In the genomic region with DNA sequence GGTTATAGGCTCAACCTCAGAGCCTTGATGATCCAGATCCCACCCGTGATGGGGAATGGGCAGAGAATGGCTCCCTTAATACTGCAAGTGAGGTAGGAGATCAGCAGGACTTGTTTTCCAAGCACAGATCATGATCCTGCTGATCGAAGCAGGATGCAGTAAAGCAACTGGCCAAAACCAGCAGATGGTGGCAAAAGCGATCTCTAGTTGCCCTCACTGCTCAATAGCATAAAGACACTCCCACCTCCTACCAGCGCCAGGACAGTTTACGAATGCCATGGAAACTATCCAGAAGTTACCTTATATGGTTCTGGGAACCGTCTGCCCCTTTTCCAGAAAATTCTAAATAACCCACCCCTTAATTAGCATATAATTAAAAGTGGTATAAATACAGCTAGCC, we compare ENCODE assay signal across 22 cellular contexts.
"Had no signal": no experiment of that assay in that cellular context is flagged by ENCODE, and none has a peak within 500 bp of the region (broad histone marks: within the 10 kb centered on the region; RNA-seq: fewer than 3 reads in every experiment).

No MANE protein-coding gene starts in this region.

- DNase-seq: activated CD4-positive, alpha-beta T cell treated with anti-CD3 and anti-CD28 coated beads, Interleukin-2, amount 10 ng/mL, durations not matched to agents 24 days and 14 days; activated CD4-positive, alpha-beta T cell treated with anti-CD3 and anti-CD28 coated beads, Interleukin-2, amount 50 U/mL, for 48 hours; activated CD4-positive, CD25-positive, alpha-beta regulatory T cell treated with anti-CD3 and anti-CD28 coated beads, Interleukin-2, amount 50 U/mL, for 72 hours; activated CD8-positive, alpha-beta memory T cell treated with anti-CD3 and anti-CD28 coated beads, Interleukin-2, amount 10 ng/mL, durations not matched to agents 7 days and 5 days; activated effector memory CD4-positive, alpha-beta T cell treated with Interleukin-2 at 50 U/mL for 16 hours; activated naive CD4-positive, alpha-beta T cell treated with Interleukin-2 at 50 U/mL for 16 hours; activated naive CD8-positive, alpha-beta T cell treated with anti-CD3 and anti-CD28 coated beads, Interleukin-2, amount 50 U/mL, for 24 hours; activated T-cell treated with anti-CD3 and anti-CD28 coated beads, Interleukin-2, amount 50 U/mL, for 24 hours; amniotic stem cell; body of pancreas; central memory CD4-positive, alpha-beta T cell; NCI-H1092; NCI-H1417; NCI-H1930; NCI-H345; NCI-H748 treated with DMSO at 0.1 percent for 48 hours; Peyer's patch; SHP77 treated with DMSO at 0.1 percent for 48 hours; T-helper 17 cell; T-helper 9 cell had no signal

- H3K27me3 ChIP-seq: ascending aorta, body of pancreas, Peyer's patch had no signal

- H3K9me3 ChIP-seq: ascending aorta, body of pancreas, Peyer's patch had no signal

- H3K36me3 ChIP-seq: ascending aorta, Peyer's patch had no signal

- H3K4me1 ChIP-seq: ascending aorta, body of pancreas, Peyer's patch had no signal

- H3K4me3 ChIP-seq: ascending aorta, body of pancreas, Peyer's patch had no signal

- H3K27ac ChIP-seq: ascending aorta, body of pancreas, KMS-11, Peyer's patch had no signal
